ENCODE assay signal across 1 cellular context in the genomic region with DNA sequence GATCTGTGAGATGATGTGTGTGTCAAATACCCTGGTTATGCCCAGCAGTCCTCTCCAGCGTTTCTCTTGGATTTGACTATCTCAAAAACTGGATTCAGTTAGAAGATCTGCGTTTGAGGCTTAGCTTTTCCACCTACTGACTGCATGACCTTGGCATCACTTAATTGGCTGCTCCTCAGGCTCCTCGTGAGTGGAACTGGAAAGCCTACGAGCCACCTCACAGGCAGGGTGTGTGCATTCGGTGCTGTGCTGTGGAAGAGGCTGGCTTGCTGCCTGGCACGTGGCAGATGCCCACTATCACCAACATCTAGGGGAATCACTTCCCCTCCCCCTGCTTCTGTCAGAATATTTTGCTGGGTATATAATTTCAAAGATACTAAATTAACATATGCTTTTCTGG.
TF ChIP-seq lines count a peak whose summit lies in the region.

No MANE protein-coding gene starts in this region.

TF ChIP-seq in IMR-90, 13 proteins besides CTCF, POLR2A, EP300 and RAD21:
- TF ChIP-seq MAFK (IDR thresholded peaks at IDR 0.05; ENCODE audit: low read depth, low read length): no peak
